Comparison of ENCODE assay signal across 13 cellular contexts in the genomic region with DNA sequence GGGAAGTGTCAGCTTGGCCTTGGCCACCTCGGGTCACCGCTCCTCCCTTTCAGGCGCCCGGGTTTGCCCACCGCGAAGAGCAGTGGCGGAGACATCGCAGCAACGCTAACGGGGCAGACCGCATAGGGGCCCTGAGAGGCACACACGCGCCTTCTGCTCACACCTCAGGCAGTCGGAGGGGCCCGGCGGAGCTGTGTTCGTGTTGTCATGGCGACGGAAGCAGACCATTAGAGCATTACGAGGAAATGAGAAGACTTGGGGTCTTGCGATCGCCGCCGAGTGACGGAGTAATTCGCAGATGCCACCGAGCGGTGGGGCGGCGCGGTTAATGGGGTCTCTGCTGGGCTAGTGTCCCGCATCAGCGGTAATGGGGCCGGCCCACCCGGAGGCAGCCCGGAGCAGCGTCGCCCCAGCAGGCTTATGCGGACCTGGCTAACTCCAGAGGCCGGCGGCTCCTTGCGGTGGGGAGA.
DNase-seq lines count a peak whose midpoint lies in the region; ATAC-seq, FAIRE-seq and TF ChIP-seq lines count a peak whose summit lies in the region.
"Had no signal": no experiment of that assay in that cellular context is flagged by ENCODE, and none has a peak within 500 bp of the region (broad histone marks: within the 10 kb centered on the region; RNA-seq: fewer than 3 reads in every experiment).

No MANE protein-coding gene starts in this region.

- ATAC-seq in GM21526 (IDR thresholded peaks at IDR 0.05; ENCODE audit: low FRiP score, unreplicated experiment) (peak; percentile 47), GM12878 (peak; percentile 72), memory B cell (ENCODE audit: low read depth) (peak; percentile 77), HG02759 (IDR thresholded peaks at IDR 0.05; ENCODE audit: unreplicated experiment) (no peak), HG02588 (IDR thresholded peaks at IDR 0.05; ENCODE audit: unreplicated experiment) (no peak)

- H3K4me3 ChIP-seq in BLaER1 (peak overlapping the region; percentile 21; the same call in 1 of the 2 replicates), GM12878 (peak overlapping the region; percentile 36; the same call in 1 of the 2 replicates), kidney (ENCODE audit: low read length in 2 of 2) (no peak overlapping the region)

- no peaks in the 10 kb centered on the region for H3K36me3 ChIP-seq in BLaER1
- H3K36me3 ChIP-seq in GM12878 (ENCODE audit: control insufficient read depth in 2 of 2, insufficient read depth in 2 of 2, low read length in 1 of 2), result no peaks in the 10 kb centered on the region
- no peaks in the 10 kb centered on the region for H3K36me3 ChIP-seq in kidney (ENCODE audit: control insufficient read depth in 1 of 2, insufficient read depth in 2 of 2, low read length in 2 of 2)
- H3K36me3 ChIP-seq: BE2C, heart left ventricle had no signal

- H4K20me1 ChIP-seq in BLaER1 (no peaks in the 10 kb centered on the region), GM12878 (ENCODE audit: control insufficient read depth, insufficient read depth) (no peaks in the 10 kb centered on the region)

- H3K9me3 ChIP-seq in BLaER1 (no peaks in the 10 kb centered on the region), GM12878 (replicated peaks; ENCODE audit: control insufficient read depth, insufficient read depth, low read length) (no peaks in the 10 kb centered on the region), kidney (ENCODE audit: control insufficient read depth in 1 of 2, low read length in 2 of 2) (no peaks in the 10 kb centered on the region)
- H3K9me3 ChIP-seq: BE2C, heart left ventricle had no signal

- BruUV-seq in GM12878 (replicated peaks; lab: Mats Ljungman, UMichigan), result no TSS peak

- H3K27ac Mint-ChIP-seq in memory B cell, result peak overlapping the region; percentile 97

- CTCF ChIA-PET in GM12878 (lab: Yijun Ruan, JAX), result no interaction called here

- no peak for TF ChIP-seq RAD21 in GM12878 (IDR thresholded peaks at IDR 0.05; ENCODE audit: insufficient read depth, low read depth, low read length)

- intact Hi-C loops in GM12878 (cut with micrococcal nuclease; ENCODE audit: unreplicated experiment), result no loop called here
- intact Hi-C loops in kidney (cut with DNase I), result no loop called here

- H3K36me3 Mint-ChIP-seq in memory B cell, result peaks cover under 1% of the 10 kb centered on the region

- H3K4me1 Mint-ChIP-seq in memory B cell, result peaks cover 40% of the 10 kb centered on the region
- H3K4me1 Mint-ChIP-seq: central memory CD8-positive, alpha-beta T cell had no signal

- H3K9me3 Mint-ChIP-seq in memory B cell, result no peaks in the 10 kb centered on the region
- H3K9me3 Mint-ChIP-seq: central memory CD8-positive, alpha-beta T cell had no signal

- peak overlapping the region; percentile 91 for H3K4me3 Mint-ChIP-seq in memory B cell
- H3K4me3 Mint-ChIP-seq: central memory CD8-positive, alpha-beta T cell had no signal

- 7% methylated on average over 41 of the region's 42 CpGs for WGBS in GM12878 (ENCODE audit: insufficient coverage, insufficient replicate concordance, low lambda C conversion rate, missing lambda C conversion rate)

- H2AFZ ChIP-seq in GM12878 (ENCODE audit: control insufficient read depth, low read depth, low read length), result peak overlapping the region; percentile 44

- RAD21 ChIA-PET in GM12878 (lab: Charles Lee; ENCODE audit: unreplicated experiment), result no interaction called here

- H3K9ac ChIP-seq in BLaER1 (no peak overlapping the region), GM12878 (ENCODE audit: control insufficient read depth, insufficient read depth, low read length) (no peak overlapping the region), kidney (ENCODE audit: low read length in 2 of 2) (no peak overlapping the region)

- DNase-seq in GM12878 (ENCODE audit: low read depth, low spot score) (no peak), memory B cell (ENCODE audit: low spot score in 2 of 2) (peak; percentile 71 to 83), NCI-H1048 (lab: John Stamatoyannopoulos, UW) (no peak), kidney (no peak)
- DNase-seq: BE2C, IMR-90, NCI-H510A had no signal

- peak overlapping the region; percentile 90 for H3K4me2 ChIP-seq in BLaER1
- H3K4me2 ChIP-seq in GM12878 (ENCODE audit: control insufficient read depth, insufficient read depth), result peak overlapping the region; percentile 92

- H3K27ac ChIP-seq in BLaER1 (no peak overlapping the region), GM12878 (ENCODE audit: control insufficient read depth, insufficient read depth) (no peak overlapping the region), kidney (ENCODE audit: low read depth in 2 of 2, low read length in 2 of 2) (no peak overlapping the region)
- H3K27ac ChIP-seq: heart left ventricle had no signal

- no peaks in the 10 kb centered on the region for H3K79me2 ChIP-seq in GM12878 (ENCODE audit: control insufficient read depth, insufficient read depth, low read length)

- TF ChIP-seq EP300 in GM12878 (IDR thresholded peaks at IDR 0.05; ENCODE audit: borderline replicate concordance in 1 of 2, control insufficient read depth in 1 of 2, low read depth in 2 of 2, low read length in 2 of 2), result no peak

- POLR2A ChIA-PET in GM12878 (lab: Charles Lee), result no interaction called here

- TF ChIP-seq CTCF in GM12878 (IDR thresholded peaks at IDR 0.05 in 2 of 3, conservative IDR thresholded peaks at IDR 0.05 in 1 of 3; ENCODE audit: control insufficient read depth in 2 of 3, extremely low read depth in 1 of 3, insufficient read depth in 1 of 3, low read depth in 3 of 3, low read length in 3 of 3), result no peak
- TF ChIP-seq CTCF in kidney (IDR thresholded peaks at IDR 0.05; ENCODE audit: borderline replicate concordance, extremely low read depth, insufficient read depth), result no peak

- FAIRE-seq in GM12878 (lab: Jason Lieb, UNC) (peak; percentile 7), kidney (lab: Jason Lieb, UNC) (no peak)

- H3K27me3 ChIP-seq in BLaER1 (no peaks in the 10 kb centered on the region), GM12878 (replicated peaks in 1 of 2; ENCODE audit: control insufficient read depth in 2 of 2, insufficient read depth in 2 of 2, low read length in 1 of 2) (no peaks in the 10 kb centered on the region)

- in situ Hi-C loops in GM12878 (cut with MboI), result no loop called here

- H3K27me3 Mint-ChIP-seq in memory B cell, result no peaks in the 10 kb centered on the region

- SMC1A ChIA-PET in GM12878 (lab: Charles Lee; ENCODE audit: uncharacterized antibody, unreplicated experiment), result interaction anchor here (1.2 kb wide), 1 partner anchor 8 kb away, joined by 3 read pairs; no protein-coding TSS in a partner anchor

- TF ChIP-seq POLR2A in GM12878 (IDR thresholded peaks at IDR 0.05; ENCODE audit: low read depth, low read length), result no peak

- H3K4me1 ChIP-seq in BLaER1, result peaks cover 46% of the 10 kb centered on the region
- H3K4me1 ChIP-seq in GM12878 (ENCODE audit: control insufficient read depth, insufficient read depth, low read length), result peaks cover 42% of the 10 kb centered on the region
- H3K4me1 ChIP-seq in kidney (ENCODE audit: control insufficient read depth in 1 of 2, insufficient read depth in 1 of 2, low read depth in 1 of 2, low read length in 2 of 2), result peaks cover 0 to 2% of the 10 kb centered on the region in 2 donors
- H3K4me1 ChIP-seq: BE2C had no signal

TF ChIP-seq in GM12878, 131 proteins besides CTCF, POLR2A, EP300 and RAD21 (continues in another document):
- TF ChIP-seq, protein P1, sequence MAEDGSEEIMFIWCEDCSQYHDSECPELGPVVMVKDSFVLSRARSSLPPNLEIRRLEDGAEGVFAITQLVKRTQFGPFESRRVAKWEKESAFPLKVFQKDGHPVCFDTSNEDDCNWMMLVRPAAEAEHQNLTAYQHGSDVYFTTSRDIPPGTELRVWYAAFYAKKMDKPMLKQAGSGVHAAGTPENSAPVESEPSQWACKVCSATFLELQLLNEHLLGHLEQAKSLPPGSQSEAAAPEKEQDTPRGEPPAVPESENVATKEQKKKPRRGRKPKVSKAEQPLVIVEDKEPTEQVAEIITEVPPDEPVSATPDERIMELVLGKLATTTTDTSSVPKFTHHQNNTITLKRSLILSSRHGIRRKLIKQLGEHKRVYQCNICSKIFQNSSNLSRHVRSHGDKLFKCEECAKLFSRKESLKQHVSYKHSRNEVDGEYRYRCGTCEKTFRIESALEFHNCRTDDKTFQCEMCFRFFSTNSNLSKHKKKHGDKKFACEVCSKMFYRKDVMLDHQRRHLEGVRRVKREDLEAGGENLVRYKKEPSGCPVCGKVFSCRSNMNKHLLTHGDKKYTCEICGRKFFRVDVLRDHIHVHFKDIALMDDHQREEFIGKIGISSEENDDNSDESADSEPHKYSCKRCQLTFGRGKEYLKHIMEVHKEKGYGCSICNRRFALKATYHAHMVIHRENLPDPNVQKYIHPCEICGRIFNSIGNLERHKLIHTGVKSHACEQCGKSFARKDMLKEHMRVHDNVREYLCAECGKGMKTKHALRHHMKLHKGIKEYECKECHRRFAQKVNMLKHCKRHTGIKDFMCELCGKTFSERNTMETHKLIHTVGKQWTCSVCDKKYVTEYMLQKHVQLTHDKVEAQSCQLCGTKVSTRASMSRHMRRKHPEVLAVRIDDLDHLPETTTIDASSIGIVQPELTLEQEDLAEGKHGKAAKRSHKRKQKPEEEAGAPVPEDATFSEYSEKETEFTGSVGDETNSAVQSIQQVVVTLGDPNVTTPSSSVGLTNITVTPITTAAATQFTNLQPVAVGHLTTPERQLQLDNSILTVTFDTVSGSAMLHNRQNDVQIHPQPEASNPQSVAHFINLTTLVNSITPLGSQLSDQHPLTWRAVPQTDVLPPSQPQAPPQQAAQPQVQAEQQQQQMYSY (CRISPR knock-in tag; IDR thresholded peaks at IDR 0.05), result no peak
- TF ChIP-seq CBX3 (IDR thresholded peaks at IDR 0.05; ENCODE audit: borderline replicate concordance, low read depth), result no peak
- peak in 1 of 2 experiments; percentile 62; a peak in 1 of 4 replicates for TF ChIP-seq ETV6 (conservative IDR thresholded peaks at IDR 0.05 in 1 of 2, IDR thresholded peaks at IDR 0.05 in 1 of 2; ENCODE audit: borderline replicate concordance in 1 of 2, low read depth in 1 of 2)
- no peak for TF ChIP-seq HDGF (IDR thresholded peaks at IDR 0.05)
- TF ChIP-seq JUND (IDR thresholded peaks at IDR 0.05; ENCODE audit: low read depth, low read length), result no peak
- TF ChIP-seq, protein P2, sequence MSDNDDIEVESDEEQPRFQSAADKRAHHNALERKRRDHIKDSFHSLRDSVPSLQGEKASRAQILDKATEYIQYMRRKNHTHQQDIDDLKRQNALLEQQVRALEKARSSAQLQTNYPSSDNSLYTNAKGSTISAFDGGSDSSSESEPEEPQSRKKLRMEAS (IDR thresholded peaks at IDR 0.05; ENCODE audit: low read depth, low read length), result peak; percentile 38; the same call in 1 of the 2 replicates
- TF ChIP-seq TAF1 (IDR thresholded peaks at IDR 0.05; ENCODE audit: borderline replicate concordance, low read depth, low read length), result no peak
- 0 out of 4 replicates have a peak, but pooled peaks of 1 of the 2 experiments have one; percentile 7 for TF ChIP-seq BHLHE40 (IDR thresholded peaks at IDR 0.05; ENCODE audit: borderline replicate concordance in 1 of 2, low read depth in 2 of 2, low read length in 1 of 2)
- peak in 1 of 2 experiments; percentile 5; a peak in 1 of 3 replicates for TF ChIP-seq EGR1 (IDR thresholded peaks at IDR 0.05; ENCODE audit: borderline replicate concordance in 1 of 2, low read depth in 2 of 2, low read length in 2 of 2)

Comparison
In these comparisons a context has a peak if more than half of its experiments do, and no peak if none do; other contexts are left out.
1. H3K4me3 ChIP-seq: peak in BLaER1 (single experiment) and GM12878 (single experiment); none in kidney (0 of 2).
2. ATAC-seq: peak in GM21526 (single experiment), GM12878 (single experiment) and memory B cell (single experiment); none in HG02759 (single experiment) and HG02588 (single experiment).
3. DNase-seq: peak in memory B cell (2 of 2); none in GM12878 (single experiment), NCI-H1048 (single experiment) and kidney (single experiment).